In the genomic region with DNA sequence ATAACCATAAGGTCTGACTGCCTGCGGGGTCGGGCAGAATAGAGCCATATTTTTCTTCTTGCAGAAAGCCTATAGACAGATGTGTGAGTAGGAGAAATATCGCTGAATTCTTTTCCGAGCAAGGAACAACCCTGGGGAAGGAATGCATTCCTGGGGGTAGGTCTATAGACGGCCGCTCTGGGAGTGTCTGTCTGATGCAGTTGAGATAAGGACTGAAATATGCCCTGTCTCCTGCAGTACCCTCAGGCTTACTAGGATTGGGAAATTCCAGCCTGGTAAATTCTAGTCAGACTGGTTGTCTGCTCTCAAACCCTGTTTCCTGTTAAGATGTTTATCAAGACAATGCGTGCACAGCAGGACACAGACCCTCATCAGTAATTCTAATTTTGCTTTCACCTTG, we compare ENCODE assay signal across 12 cellular contexts. TPM values are rescaled to one million over a fixed set of nuclear protein-coding genes. Genes with fewer than 3 reads are reported as not detected.
DNase-seq lines count a peak whose midpoint lies in the region; ATAC-seq, FAIRE-seq and TF ChIP-seq lines count a peak whose summit lies in the region.
"Not testable (repeated sequence)": the region's sequence is repeated elsewhere in the genome, so short reads cannot be mapped to it uniquely, and the experiment has no call there.
"Had no signal": no experiment of that assay in that cellular context is flagged by ENCODE, and none has a peak within 500 bp of the region (broad histone marks: within the 10 kb centered on the region; RNA-seq: fewer than 3 reads in every experiment).

No MANE protein-coding gene starts in this region.

- CTCF ChIA-PET in PC-9 (lab: Charles Lee) = interaction anchor here (0.9 kb wide), 1 partner anchor 13 kb away, joined by 3 read pairs; no protein-coding TSS in a partner anchor

- not testable (repeated sequence) for H3K9ac ChIP-seq in astrocyte (ENCODE audit: low read length)

- H3K27me3 Mint-ChIP-seq in astrocyte (ENCODE audit: low read depth, unreplicated experiment); natural killer cell treated with Interleukin-12 subunit alpha and Interleukin-12 subunit beta and Interleukin-15 and Interleukin-18, amount 100 ng/mL, for 72 hours: not testable (repeated sequence)

- POLR2A ChIA-PET in PC-9 (lab: Charles Lee; ENCODE audit: unreplicated experiment) = interaction anchor here (0.6 kb wide), 1 partner anchor 33 kb away, joined by 5 read pairs; the partner anchor contains the start of gene PLAAT3

- intact Hi-C loops in PC-9 (cut with micrococcal nuclease; ENCODE audit: unreplicated experiment) = loop anchor here (1.0 to 2.0 kb wide), 2 partner anchors 14 to 27 kb away; no protein-coding TSS in a partner anchor

- not testable (repeated sequence) for FAIRE-seq in astrocyte (lab: Jason Lieb, UNC)

- not testable (repeated sequence) for H3K4me3 Mint-ChIP-seq in astrocyte (ENCODE audit: unreplicated experiment)
- H3K4me3 Mint-ChIP-seq in natural killer cell treated with Interleukin-12 subunit alpha and Interleukin-12 subunit beta and Interleukin-15 and Interleukin-18, amount 100 ng/mL, for 72 hours = peak overlapping the region; percentile 76

- H3K4me1 Mint-ChIP-seq in astrocyte (ENCODE audit: low read depth, unreplicated experiment) = not testable (repeated sequence)
- H3K4me1 Mint-ChIP-seq in natural killer cell treated with Interleukin-12 subunit alpha and Interleukin-12 subunit beta and Interleukin-15 and Interleukin-18, amount 100 ng/mL, for 72 hours (ENCODE audit: low read depth in 2 of 2) = peaks cover 36 to 56% of the 10 kb centered on the region in 2 donors

- H3K4me1 ChIP-seq in PC-9 (replicated peaks; ENCODE audit: insufficient read depth) = peaks cover 17% of the 10 kb centered on the region
- not testable (repeated sequence) for H3K4me1 ChIP-seq in astrocyte (ENCODE audit: insufficient read depth, low read length)

- not testable (repeated sequence) for TF ChIP-seq CTCF in PC-9 (conservative IDR thresholded peaks at IDR 0.05); astrocyte (IDR thresholded peaks at IDR 0.05; ENCODE audit: insufficient read depth, low read depth, low read length)

- peaks cover 52% of the 10 kb centered on the region for H3K36me3 ChIP-seq in PC-9 (ENCODE audit: low read depth)
- H3K36me3 ChIP-seq in astrocyte (ENCODE audit: insufficient read depth, low read length) = not testable (repeated sequence)

- not testable (repeated sequence) for H3K79me2 ChIP-seq in PC-9 (ENCODE audit: low read depth); astrocyte (ENCODE audit: insufficient read depth, low read length)

- not testable (repeated sequence) for H3K27me3 ChIP-seq in PC-9 (ENCODE audit: insufficient read depth, low read depth); astrocyte (ENCODE audit: insufficient read depth, low read length)

- not testable (repeated sequence) for H4K20me1 ChIP-seq in PC-9 (ENCODE audit: insufficient read depth); astrocyte (ENCODE audit: insufficient read depth, low read length)

- H3K27ac ChIP-seq in PC-9 = peak overlapping the region; percentile 53
- H3K27ac ChIP-seq in astrocyte (ENCODE audit: low read depth, low read length) = not testable (repeated sequence)
- peak overlapping the region; percentile 99 for H3K27ac ChIP-seq in cingulate gyrus (ENCODE audit: low read depth, low read length)
- H3K27ac ChIP-seq in temporal lobe (ENCODE audit: low read depth, low read length) = peak overlapping the region; percentile 98

- H3F3A ChIP-seq in PC-9 (ENCODE audit: insufficient read depth, low read depth) = peaks cover 22% of the 10 kb centered on the region

- peaks cover 36% of the 10 kb centered on the region for H3K9me3 Mint-ChIP-seq in astrocyte (ENCODE audit: unreplicated experiment)
- peaks cover 14% of the 10 kb centered on the region for H3K9me3 Mint-ChIP-seq in natural killer cell treated with Interleukin-12 subunit alpha and Interleukin-12 subunit beta and Interleukin-15 and Interleukin-18, amount 100 ng/mL, for 72 hours

- 0 out of 2 replicates have a peak overlapping the region, but pooled peaks have one; percentile 6 for H3K4me3 ChIP-seq in PC-9
- H3K4me3 ChIP-seq in astrocyte (ENCODE audit: insufficient read depth, low read depth, low read length) = not testable (repeated sequence)

- peaks cover 41% of the 10 kb centered on the region for H3K9me3 ChIP-seq in PC-9 (ENCODE audit: insufficient read depth, low read depth)
- H3K9me3 ChIP-seq in astrocyte (ENCODE audit: insufficient read depth, low read depth, low read length) = not testable (repeated sequence)

- not testable (repeated sequence) for BruUV-seq in PC-9 (replicated peaks; lab: Mats Ljungman, UMichigan)

- not testable (repeated sequence) for ATAC-seq in natural killer cell treated with Interleukin-12 subunit alpha and Interleukin-12 subunit beta and Interleukin-15 and Interleukin-18, amount 100 ng/mL, for 72 hours

- H3K4me2 ChIP-seq in PC-9 = peak overlapping the region; percentile 23; the same call in 1 of the 2 replicates
- not testable (repeated sequence) for H3K4me2 ChIP-seq in astrocyte (ENCODE audit: low read length)

- H2AFZ ChIP-seq in PC-9; astrocyte (ENCODE audit: low read depth, low read length): not testable (repeated sequence)

- peaks cover 22% of the 10 kb centered on the region for H3K36me3 Mint-ChIP-seq in astrocyte (ENCODE audit: low read depth, unreplicated experiment)
- peaks cover 34% of the 10 kb centered on the region for H3K36me3 Mint-ChIP-seq in natural killer cell treated with Interleukin-12 subunit alpha and Interleukin-12 subunit beta and Interleukin-15 and Interleukin-18, amount 100 ng/mL, for 72 hours

- H3K9me2 ChIP-seq in PC-9 (ENCODE audit: insufficient read depth) = not testable (repeated sequence)

- DNase-seq in A172 (ENCODE audit: low spot score) = peak; percentile 73
- DNase-seq in ELF-1 (ENCODE audit: low read depth, low spot score) = peak; percentile 73
- peak; percentile 85 to 86 for DNase-seq in PC-9
- DNase-seq in astrocyte (ENCODE audit: low read depth); natural killer cell treated with Interleukin-12 subunit alpha and Interleukin-12 subunit beta and Interleukin-15 and Interleukin-18, amount 100 ng/mL, for 72 hours (ENCODE audit: low spot score): not testable (repeated sequence)
- DNase-seq in iris pigment epithelial cell (ENCODE audit: low read depth) = peak; percentile 12

- H3K27ac Mint-ChIP-seq in astrocyte (ENCODE audit: unreplicated experiment) = peak overlapping the region; percentile 56
- peak overlapping the region; percentile 90 to 95 for H3K27ac Mint-ChIP-seq in natural killer cell treated with Interleukin-12 subunit alpha and Interleukin-12 subunit beta and Interleukin-15 and Interleukin-18, amount 100 ng/mL, for 72 hours

RNA-seq across cellular contexts. Expression of gene PLAAT2, which starts 18.0 kb away (rescaled TPM):
- total RNA-seq in A172 (2014; rRNA removed; shearing (Covaris generic)) = 0.28 TPM in 1 of 2 replicates, not detected in the other
- total RNA-seq in PC-9 (2021) = 8.8 and 13.6 TPM in 2 replicates
- total RNA-seq in astrocyte = 0.52 TPM in 1 of 2 replicates, not detected in the other
- total RNA-seq in natural killer cell treated with Interleukin-12 subunit alpha and Interleukin-12 subunit beta and Interleukin-15 and Interleukin-18, amount 100 ng/mL, for 72 hours = 1 to 10 TPM in 1 of 2 donors, not detected in 1; 1.4 TPM
- 0.25 TPM for total RNA-seq in temporal lobe
- total RNA-seq: Daoy, GM23248, RPMI7951, SJCRH30 had no signal

RNA-seq across cellular contexts. Expression of gene PLAAT3, which starts 33.0 kb away (rescaled TPM):
- total RNA-seq in A172 (2014; rRNA removed; shearing (Covaris generic)) = 45.4 and 60.1 TPM in 2 replicates
- total RNA-seq in PC-9 (2021) = 240 and 266 TPM in 2 replicates
- 11.5 and 15.5 TPM in 2 replicates for total RNA-seq in astrocyte
- 10 to 100 TPM; 16.8 to 60.0 TPM for total RNA-seq in natural killer cell treated with Interleukin-12 subunit alpha and Interleukin-12 subunit beta and Interleukin-15 and Interleukin-18, amount 100 ng/mL, for 72 hours
- total RNA-seq in temporal lobe = 3.7 TPM

RNA-seq across cellular contexts. Expression of gene PLAAT4, which starts 44.6 kb away (rescaled TPM):
- 11.9 and 22.4 TPM in 2 replicates for total RNA-seq in A172 (2014; rRNA removed; shearing (Covaris generic))
- total RNA-seq in PC-9 (2021) (64.6 and 99.9 TPM in 2 replicates), astrocyte (4.9 and 7.8 TPM in 2 replicates), temporal lobe (3.0 TPM)
- total RNA-seq in natural killer cell treated with Interleukin-12 subunit alpha and Interleukin-12 subunit beta and Interleukin-15 and Interleukin-18, amount 100 ng/mL, for 72 hours = 100 to 1,000 TPM in 1 of 2 donors, 10 to 100 TPM in 1; 42.5 to 193 TPM
